Comparison of ENCODE assay signal across 9 cellular contexts in genomic region chrX:7586126-7586525, GRCh38.
A peak's percentile ranks its signal among the peaks of the same experiment; 100 is the strongest.
DNase-seq lines count a peak whose midpoint lies in the region; ATAC-seq and TF ChIP-seq lines count a peak whose summit lies in the region.
"Had no signal": no experiment of that assay in that cellular context is flagged by ENCODE, and none has a peak within 500 bp of the region (broad histone marks: within the 10 kb centered on the region; RNA-seq: fewer than 3 reads in every experiment).

No MANE protein-coding gene starts in this region.

- intact Hi-C loops in left colon (cut with DNase I, micrococcal nuclease), result no loop called here
- intact Hi-C loops in sigmoid colon (cut with DNase I), result no loop called here

- WGBS in sigmoid colon, 2 donors, result 7 to 10% methylated on average over 2 of the region's 2 CpGs

- in situ Hi-C loops in HAP-1 (cut with MboI; ENCODE audit: low sequenced_read_pairs), result no loop called here

- no peak overlapping the region for H3K9ac ChIP-seq in SU-DHL-6 (ENCODE audit: low read length)

- TF ChIP-seq CTCF in SU-DHL-6 (IDR thresholded peaks at IDR 0.05; ENCODE audit: insufficient read depth, low read length, poor library complexity, severe bottlenecking) (peak; percentile 31), sigmoid colon (IDR thresholded peaks at IDR 0.05) (peak in 1 of 4 experiments; percentile 25), right atrium auricular region (IDR thresholded peaks at IDR 0.05) (peak in 1 of 2 donors; percentile 51)

- H3K4me3 ChIP-seq in HAP-1, result no peak overlapping the region
- H3K4me3 ChIP-seq in SU-DHL-6 (ENCODE audit: insufficient read depth, low read length, poor library complexity, severe bottlenecking), result no peak overlapping the region
- no peak overlapping the region for H3K4me3 ChIP-seq in sigmoid colon
- no peak overlapping the region for H3K4me3 ChIP-seq in right atrium auricular region
- H3K4me3 ChIP-seq: SJSA1 had no signal

- no peaks in the 10 kb centered on the region for H3K27me3 ChIP-seq in HAP-1 (ENCODE audit: low read depth)
- no peaks in the 10 kb centered on the region for H3K27me3 ChIP-seq in SU-DHL-6 (ENCODE audit: low read length)
- H3K27me3 ChIP-seq in sigmoid colon, result no peaks in the 10 kb centered on the region
- H3K27me3 ChIP-seq in right atrium auricular region, result no peaks in the 10 kb centered on the region
- H3K27me3 ChIP-seq: SJSA1 had no signal

- H2AFZ ChIP-seq in SU-DHL-6 (ENCODE audit: low read depth, low read length, severe bottlenecking), result no peak overlapping the region

- H3K27ac ChIP-seq in SU-DHL-6 (ENCODE audit: low read depth, low read length) (peak overlapping the region; percentile 50; the same call in 1 of the 2 replicates), sigmoid colon (no peak overlapping the region), right atrium auricular region (no peak overlapping the region)
- H3K27ac ChIP-seq: SJSA1 had no signal

- H3K4me2 ChIP-seq in SU-DHL-6 (ENCODE audit: low read depth, low read length, poor library complexity, severe bottlenecking), result no peak overlapping the region

- no peaks in the 10 kb centered on the region for H3K79me2 ChIP-seq in SU-DHL-6 (ENCODE audit: insufficient read depth, low read length)

- no peaks in the 10 kb centered on the region for H3K9me2 ChIP-seq in SU-DHL-6 (replicated peaks; ENCODE audit: insufficient read depth, low read length)

- ATAC-seq in left colon (peak; percentile 47), HG02642 (IDR thresholded peaks at IDR 0.05; ENCODE audit: poor library complexity, unreplicated experiment) (no peak), HG03442 (IDR thresholded peaks at IDR 0.05; ENCODE audit: unreplicated experiment) (no peak)

- no peak for TF ChIP-seq EP300 in sigmoid colon (IDR thresholded peaks at IDR 0.05)

- no peak for TF ChIP-seq POLR2A in sigmoid colon (IDR thresholded peaks at IDR 0.05)

- DNase-seq in GM04504 (ENCODE audit: low read depth) (peak; percentile 17), HAP-1 (ENCODE audit: low spot score in 2 of 2) (peak; percentile 11 to 14), left colon (no peak), sigmoid colon (no peak), right atrium auricular region (ENCODE audit: low spot score) (no peak)

- no peaks in the 10 kb centered on the region for H4K20me1 ChIP-seq in SU-DHL-6 (ENCODE audit: low read depth, low read length)

- H3K9me3 ChIP-seq in HAP-1 (no peaks in the 10 kb centered on the region), SU-DHL-6 (ENCODE audit: insufficient read depth, low read length) (no peaks in the 10 kb centered on the region), sigmoid colon (no peaks in the 10 kb centered on the region), right atrium auricular region (no peaks in the 10 kb centered on the region)
- H3K9me3 ChIP-seq: SJSA1 had no signal

- H3F3A ChIP-seq in SU-DHL-6 (ENCODE audit: insufficient read depth), result no peaks in the 10 kb centered on the region

- H3K4me1 ChIP-seq in HAP-1, result no peaks in the 10 kb centered on the region
- H3K4me1 ChIP-seq in sigmoid colon, result no peaks in the 10 kb centered on the region
- H3K4me1 ChIP-seq in right atrium auricular region, result no peaks in the 10 kb centered on the region
- H3K4me1 ChIP-seq: SJSA1 had no signal

- H3K36me3 ChIP-seq in HAP-1 (replicated peaks) (no peaks in the 10 kb centered on the region), SU-DHL-6 (ENCODE audit: low read length) (no peaks in the 10 kb centered on the region), sigmoid colon (no peaks in the 10 kb centered on the region), right atrium auricular region (no peaks in the 10 kb centered on the region)
- H3K36me3 ChIP-seq: SJSA1 had no signal

Comparison
In these comparisons a context has a peak if more than half of its experiments do, and no peak if none do; other contexts are left out.
1. DNase-seq: peak in GM04504 (single experiment) and HAP-1 (2 of 2); none in left colon (0 of 2), sigmoid colon (single experiment) and right atrium auricular region (single experiment).